ENCODE assay signal across 1 cellular context in the genomic region with DNA sequence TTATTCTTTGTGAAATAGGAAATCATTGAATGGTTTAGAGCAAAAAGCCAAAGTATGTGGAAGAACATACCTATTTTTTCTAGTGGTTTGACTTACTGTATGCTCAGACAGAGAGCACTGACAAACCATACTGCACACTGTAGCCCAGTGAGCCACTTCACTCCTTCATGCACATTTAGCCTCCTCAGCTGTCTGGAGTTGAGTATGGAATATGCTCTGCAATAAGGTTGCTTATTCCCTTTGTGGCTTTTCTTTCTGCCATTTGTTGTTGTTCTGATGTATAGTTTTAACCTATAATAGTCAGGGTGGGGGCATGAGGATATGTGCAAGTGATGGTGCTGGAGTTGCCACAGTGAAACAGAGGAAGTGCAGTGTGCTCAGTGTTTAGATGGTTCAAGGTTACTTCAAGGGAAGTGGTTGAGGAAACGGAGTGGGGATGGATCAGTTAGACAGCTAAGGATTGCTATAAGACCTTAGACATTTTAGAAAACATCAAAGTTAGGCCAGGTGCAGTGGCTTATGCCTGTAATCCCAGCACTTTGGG.
TF ChIP-seq lines count a peak whose summit lies in the region.

No MANE protein-coding gene starts in this region.

TF ChIP-seq in HepG2, 621 proteins besides CTCF, POLR2A, EP300 and RAD21 (continued from another document):
- no peak for TF ChIP-seq ZBTB49 (CRISPR knock-in tag; IDR thresholded peaks at IDR 0.05; ENCODE audit: borderline replicate concordance)
- TF ChIP-seq CHD4 (IDR thresholded peaks at IDR 0.05; ENCODE audit: borderline replicate concordance, low read length), result no peak
- TF ChIP-seq ZNF709 (CRISPR knock-in tag; IDR thresholded peaks at IDR 0.05), result no peak
